In the genomic region with DNA sequence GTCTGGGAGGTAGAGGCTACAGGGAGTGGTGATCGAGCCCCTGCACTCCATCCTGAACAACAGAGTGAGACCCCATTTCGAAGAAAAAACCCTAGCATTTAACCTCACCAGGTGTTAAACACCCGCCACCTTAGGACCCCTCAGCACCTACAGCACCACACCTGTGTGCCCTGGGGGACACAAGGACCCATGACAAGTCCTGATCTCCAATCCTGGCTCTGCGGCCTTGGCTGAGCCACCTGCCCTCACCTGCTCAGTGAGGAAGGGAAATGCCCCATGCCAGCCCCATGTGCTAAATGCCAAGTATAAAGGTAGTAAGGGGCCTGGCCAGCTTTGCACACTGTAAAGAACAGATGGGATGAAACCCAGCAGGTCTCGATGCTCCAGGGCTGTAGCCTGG, we compare ENCODE assay signal across 20 cellular contexts. TPM values are rescaled to one million over a fixed set of nuclear protein-coding genes. Genes with fewer than 3 reads are reported as not detected.
A peak's percentile ranks its signal among the peaks of the same experiment; 100 is the strongest.
DNase-seq lines count a peak whose midpoint lies in the region; ATAC-seq, FAIRE-seq and TF ChIP-seq lines count a peak whose summit lies in the region.
"Had no signal": no experiment of that assay in that cellular context is flagged by ENCODE, and none has a peak within 500 bp of the region (broad histone marks: within the 10 kb centered on the region; RNA-seq: fewer than 3 reads in every experiment).

No MANE protein-coding gene starts in this region.

- H2BK120ac ChIP-seq in neuronal stem cell (ENCODE audit: low read depth, low read length) = no peak overlapping the region

- H3K4me2 ChIP-seq in neuronal stem cell (ENCODE audit: insufficient read depth, low read length, poor library complexity, severe bottlenecking) = no peak overlapping the region
- H3K4me2 ChIP-seq: BLaER1 treated with 17β-estradiol and CSF1 and Interleukin-3, amounts not matched to agents 10 nM and 100 nM had no signal

- H2BK5ac ChIP-seq in neuronal stem cell (ENCODE audit: low read length) = no peak overlapping the region

- H2AFZ ChIP-seq in neuronal stem cell (ENCODE audit: low read length) = no peak overlapping the region
- H2AFZ ChIP-seq: GM23248 had no signal

- peak overlapping the region; percentile 25 for H3K23ac ChIP-seq in neuronal stem cell (ENCODE audit: low read depth, low read length, poor library complexity)

- peak; percentile 19; the same call in 1 of the 2 replicates for TF ChIP-seq POLR2A in GM12891 (IDR thresholded peaks at IDR 0.05; ENCODE audit: low read depth, low read length)

- H2BK12ac ChIP-seq in neuronal stem cell (ENCODE audit: low read length) = no peak overlapping the region

- H4K8ac ChIP-seq in neuronal stem cell (ENCODE audit: low read depth, low read length) = no peak overlapping the region

- no peak overlapping the region for H3K27ac ChIP-seq in RWPE2 (ENCODE audit: poor library complexity, severe bottlenecking)
- no peak overlapping the region for H3K27ac ChIP-seq in neuronal stem cell (replicated peaks; ENCODE audit: low read length)
- H3K27ac ChIP-seq: BLaER1 treated with 17β-estradiol and CSF1 and Interleukin-3, amounts not matched to agents 10 nM and 100 nM; GM23248 had no signal

- CTCF ChIA-PET in activated CD8-positive, alpha-beta memory T cell treated with anti-CD3 and anti-CD28 coated beads, Interleukin-2, amount 10 ng/mL, durations not matched to agents 7 days and 5 days (lab: Charles Lee) = no interaction called here

- no peak overlapping the region for H3K27ac Mint-ChIP-seq in activated CD8-positive, alpha-beta memory T cell treated with anti-CD3 and anti-CD28 coated beads, Interleukin-2, amount 10 ng/mL, durations not matched to agents 7 days and 5 days
- H3K27ac Mint-ChIP-seq: B cell; CD8-positive, alpha-beta T cell had no signal

- peaks cover 23% of the 10 kb centered on the region for H3K36me3 ChIP-seq in RWPE2 (ENCODE audit: low read depth)
- H3K36me3 ChIP-seq in neuronal stem cell (replicated peaks in 1 of 2; ENCODE audit: control insufficient read depth in 2 of 2, insufficient read depth in 2 of 2, low read length in 2 of 2) = peaks cover 16 to 34% of the 10 kb centered on the region in 2 donors

- no peak for ATAC-seq in activated CD8-positive, alpha-beta memory T cell treated with anti-CD3 and anti-CD28 coated beads, Interleukin-2, amount 10 ng/mL, durations not matched to agents 7 days and 5 days
- ATAC-seq in RWPE2 (ENCODE audit: low read depth) = peak; percentile 8; the same call in 1 of the 3 replicates
- ATAC-seq in HG03432 (IDR thresholded peaks at IDR 0.05; ENCODE audit: unreplicated experiment) = no peak
- no peak for ATAC-seq in HG02981 (IDR thresholded peaks at IDR 0.05; ENCODE audit: unreplicated experiment)
- ATAC-seq: CD8-positive, alpha-beta T cell had no signal

- no peak overlapping the region for H3K9ac ChIP-seq in neuronal stem cell (ENCODE audit: low read depth, low read length, poor library complexity)
- H3K9ac ChIP-seq: BLaER1 treated with 17β-estradiol and CSF1 and Interleukin-3, amounts not matched to agents 10 nM and 100 nM; GM23248 had no signal

- no peak for FAIRE-seq in GM12891 (lab: Jason Lieb, UNC)
- FAIRE-seq: GM19239, H54, HTR-8/SVneo had no signal

- no peak overlapping the region for H2AK5ac ChIP-seq in neuronal stem cell (ENCODE audit: low read depth, low read length)

- H3K4me1 ChIP-seq in RWPE2 (ENCODE audit: insufficient read depth, poor library complexity, severe bottlenecking) (peaks cover 3% of the 10 kb centered on the region), neuronal stem cell (ENCODE audit: control insufficient read depth in 2 of 2, insufficient read depth in 1 of 2, low read depth in 1 of 2, low read length in 2 of 2) (no peaks in the 10 kb centered on the region)

- H3K14ac ChIP-seq in neuronal stem cell (ENCODE audit: low read length) = no peak overlapping the region

- no CpG with 5 or more reads among the region's 5 CpGs for WGBS in neuronal stem cell (ENCODE audit: extremely low coverage in 2 of 2, insufficient read length in 2 of 2, insufficient replicate concordance in 1 of 2), 2 donors

- no peak overlapping the region for H2BK15ac ChIP-seq in neuronal stem cell (ENCODE audit: low read length)

- no peaks in the 10 kb centered on the region for H3K27me3 Mint-ChIP-seq in activated CD8-positive, alpha-beta memory T cell treated with anti-CD3 and anti-CD28 coated beads, Interleukin-2, amount 10 ng/mL, durations not matched to agents 7 days and 5 days
- H3K27me3 Mint-ChIP-seq: B cell, IgD-negative memory B cell had no signal

- H3K27me3 ChIP-seq in RWPE2 (ENCODE audit: insufficient read depth, poor library complexity, severe bottlenecking) (no peaks in the 10 kb centered on the region), neuronal stem cell (ENCODE audit: control insufficient read depth in 3 of 3, insufficient read depth in 3 of 3, low read depth in 1 of 3, low read length in 3 of 3) (peaks cover 0 to 2% (median 0%) of the 10 kb centered on the region in 3 experiments)
- H3K27me3 ChIP-seq: BLaER1 treated with 17β-estradiol and CSF1 and Interleukin-3, amounts not matched to agents 10 nM and 100 nM had no signal

- DNase-seq in activated CD8-positive, alpha-beta memory T cell treated with anti-CD3 and anti-CD28 coated beads, Interleukin-2, amount 50 U/mL, for 48 hours = peak; percentile 59
- DNase-seq in activated CD8-positive, alpha-beta memory T cell treated with anti-CD3 and anti-CD28 coated beads, Interleukin-2, amount 10 ng/mL, durations not matched to agents 7 days and 5 days = no peak
- DNase-seq in GM12891 (ENCODE audit: insufficient read length, low spot score) (no peak), RWPE2 (ENCODE audit: low spot score) (no peak), neuronal stem cell (ENCODE audit: low spot score) (no peak)
- DNase-seq: Calu3; CD8-positive, alpha-beta T cell; DMS79 treated with DMSO at 0.1 percent for 48 hours; GF-D8; GM23248; HCEC 1CT had no signal

- H3K9me3 ChIP-seq in RWPE2 (ENCODE audit: severe bottlenecking) = no peaks in the 10 kb centered on the region
- no peaks in the 10 kb centered on the region for H3K9me3 ChIP-seq in neuronal stem cell (replicated peaks in 1 of 2; ENCODE audit: control insufficient read depth in 2 of 2, insufficient read depth in 1 of 2, low read depth in 1 of 2, low read length in 2 of 2)
- H3K9me3 ChIP-seq: BLaER1 treated with 17β-estradiol and CSF1 and Interleukin-3, amounts not matched to agents 10 nM and 100 nM had no signal

- no peak for TF ChIP-seq CTCF in RWPE2 (IDR thresholded peaks at IDR 0.05; ENCODE audit: poor library complexity, severe bottlenecking)

- H3K79me1 ChIP-seq in neuronal stem cell (ENCODE audit: low read depth, low read length) = no peaks in the 10 kb centered on the region

- H3K4me3 ChIP-seq in RWPE2 (ENCODE audit: severe bottlenecking) = no peak overlapping the region
- H3K4me3 ChIP-seq in neuronal stem cell (ENCODE audit: low read length in 2 of 2) = no peak overlapping the region
- H3K4me3 ChIP-seq: BLaER1 treated with 17β-estradiol and CSF1 and Interleukin-3, amounts not matched to agents 10 nM and 100 nM; GM23248 had no signal

- H3K36me3 Mint-ChIP-seq in activated CD8-positive, alpha-beta memory T cell treated with anti-CD3 and anti-CD28 coated beads, Interleukin-2, amount 10 ng/mL, durations not matched to agents 7 days and 5 days = peaks cover 8% of the 10 kb centered on the region
- H3K36me3 Mint-ChIP-seq: IgD-negative memory B cell had no signal

- H3K4ac ChIP-seq in neuronal stem cell (ENCODE audit: low read length) = no peak overlapping the region

- H4K91ac ChIP-seq in neuronal stem cell (ENCODE audit: low read depth, low read length, poor library complexity) = no peak overlapping the region

- no peaks in the 10 kb centered on the region for H3K4me1 Mint-ChIP-seq in activated CD8-positive, alpha-beta memory T cell treated with anti-CD3 and anti-CD28 coated beads, Interleukin-2, amount 10 ng/mL, durations not matched to agents 7 days and 5 days
- H3K4me1 Mint-ChIP-seq: B cell had no signal

- H3K4me3 Mint-ChIP-seq in activated CD8-positive, alpha-beta memory T cell treated with anti-CD3 and anti-CD28 coated beads, Interleukin-2, amount 10 ng/mL, durations not matched to agents 7 days and 5 days = no peak overlapping the region
- H3K4me3 Mint-ChIP-seq: B cell; CD8-positive, alpha-beta T cell; IgD-negative memory B cell had no signal

- no peak overlapping the region for H3K18ac ChIP-seq in neuronal stem cell (ENCODE audit: low read length)

- no peaks in the 10 kb centered on the region for H3K9me3 Mint-ChIP-seq in activated CD8-positive, alpha-beta memory T cell treated with anti-CD3 and anti-CD28 coated beads, Interleukin-2, amount 10 ng/mL, durations not matched to agents 7 days and 5 days (ENCODE audit: low read depth)
- H3K9me3 Mint-ChIP-seq: CD8-positive, alpha-beta T cell; IgD-negative memory B cell had no signal

TF ChIP-seq in GM12891, 5 proteins besides CTCF, POLR2A, EP300 and RAD21 (continues in another document):
- TF ChIP-seq POLR2AphosphoS5 (IDR thresholded peaks at IDR 0.05; ENCODE audit: low read depth, low read length) = no peak
- no peak for TF ChIP-seq SPI1 (IDR thresholded peaks at IDR 0.05; ENCODE audit: low read depth, low read length)
- TF ChIP-seq POU2F2 (IDR thresholded peaks at IDR 0.05; ENCODE audit: low read depth, low read length) = no peak
- no peak for TF ChIP-seq TAF1 (IDR thresholded peaks at IDR 0.05; ENCODE audit: low read depth, low read length)

RNA-seq across cellular contexts. Expression of gene MRTO4, which starts 11.1 kb away (rescaled TPM):
- total RNA-seq in activated CD8-positive, alpha-beta memory T cell treated with anti-CD3 and anti-CD28 coated beads, Interleukin-2, amount 10 ng/mL, durations not matched to agents 7 days and 5 days = 10 to 100 TPM; 36.2 to 59.3 TPM
- polyA plus RNA-seq in GM12891 (2012; ENCODE audit: low read depth, missing spikeins) = 31.5 TPM
- polyA plus RNA-seq in neuronal stem cell (2013, experiment 1 of 2) = 29.5 TPM
- polyA plus RNA-seq in neuronal stem cell (2013, experiment 2 of 2) = 28.5 TPM

RNA-seq across cellular contexts. Expression of gene EMC1, which starts 11.4 kb away (rescaled TPM):
- 10 to 100 TPM; 31.5 to 49.0 TPM for total RNA-seq in activated CD8-positive, alpha-beta memory T cell treated with anti-CD3 and anti-CD28 coated beads, Interleukin-2, amount 10 ng/mL, durations not matched to agents 7 days and 5 days
- polyA plus RNA-seq in GM12891 (2012; ENCODE audit: low read depth, missing spikeins) = 16.5 TPM
- 19.9 TPM for polyA plus RNA-seq in neuronal stem cell (2013, experiment 1 of 2)
- polyA plus RNA-seq in neuronal stem cell (2013, experiment 2 of 2) = 21.2 TPM

RNA-seq across cellular contexts. Expression of gene AKR7A3, which starts 25.8 kb away (rescaled TPM):
- total RNA-seq in activated CD8-positive, alpha-beta memory T cell treated with anti-CD3 and anti-CD28 coated beads, Interleukin-2, amount 10 ng/mL, durations not matched to agents 7 days and 5 days = under 1 TPM; 0.33 to 0.93 TPM
- 0.17 TPM for polyA plus RNA-seq in GM12891 (2012; ENCODE audit: low read depth, missing spikeins)
- 0.71 TPM for polyA plus RNA-seq in neuronal stem cell (2013, experiment 1 of 2)
- polyA plus RNA-seq in neuronal stem cell (2013, experiment 2 of 2) = 0.62 TPM
- total RNA-seq: A172 had no signal

RNA-seq across cellular contexts. Expression of gene AKR7A2, which starts 49.2 kb away (rescaled TPM):
- 10 to 100 TPM; 47.4 to 48.0 TPM for total RNA-seq in activated CD8-positive, alpha-beta memory T cell treated with anti-CD3 and anti-CD28 coated beads, Interleukin-2, amount 10 ng/mL, durations not matched to agents 7 days and 5 days
- 37.0 TPM for polyA plus RNA-seq in GM12891 (2012; ENCODE audit: low read depth, missing spikeins)
- polyA plus RNA-seq in neuronal stem cell (2013, experiment 1 of 2) = 43.2 TPM
- polyA plus RNA-seq in neuronal stem cell (2013, experiment 2 of 2) = 43.8 TPM

RNA-seq across cellular contexts. Expression of gene SLC66A1, which starts 49.4 kb away (rescaled TPM):
- 1 to 10 TPM; 8.0 to 8.6 TPM for total RNA-seq in activated CD8-positive, alpha-beta memory T cell treated with anti-CD3 and anti-CD28 coated beads, Interleukin-2, amount 10 ng/mL, durations not matched to agents 7 days and 5 days
- 6.2 TPM for polyA plus RNA-seq in GM12891 (2012; ENCODE audit: low read depth, missing spikeins)
- 11.4 TPM for polyA plus RNA-seq in neuronal stem cell (2013, experiment 1 of 2)
- 11.4 TPM for polyA plus RNA-seq in neuronal stem cell (2013, experiment 2 of 2)
